1 cellular context compared by ENCODE assay signal in genomic region chr14:76084374-76084773, GRCh38.
TF ChIP-seq lines count a peak whose summit lies in the region.

No MANE protein-coding gene starts in this region.

TF ChIP-seq in HepG2, 621 proteins besides CTCF, POLR2A, EP300 and RAD21 (continued from another document):
- TF ChIP-seq, protein P1, sequence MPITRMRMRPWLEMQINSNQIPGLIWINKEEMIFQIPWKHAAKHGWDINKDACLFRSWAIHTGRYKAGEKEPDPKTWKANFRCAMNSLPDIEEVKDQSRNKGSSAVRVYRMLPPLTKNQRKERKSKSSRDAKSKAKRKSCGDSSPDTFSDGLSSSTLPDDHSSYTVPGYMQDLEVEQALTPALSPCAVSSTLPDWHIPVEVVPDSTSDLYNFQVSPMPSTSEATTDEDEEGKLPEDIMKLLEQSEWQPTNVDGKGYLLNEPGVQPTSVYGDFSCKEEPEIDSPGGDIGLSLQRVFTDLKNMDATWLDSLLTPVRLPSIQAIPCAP (CRISPR knock-in tag; IDR thresholded peaks at IDR 0.05; ENCODE audit: low read depth) = no peak
- TF ChIP-seq MEIS2 (CRISPR knock-in tag; IDR thresholded peaks at IDR 0.05) (no peak), CREB1 (IDR thresholded peaks at IDR 0.05) (no peak), CREB1 (CRISPR knock-in tag; IDR thresholded peaks at IDR 0.05) (no peak), ZNF724P (CRISPR knock-in tag; IDR thresholded peaks at IDR 0.05; ENCODE audit: borderline replicate concordance) (no peak), CEBPB (IDR thresholded peaks at IDR 0.05; ENCODE audit: borderline replicate concordance, low read depth, low read length) (no peak), HOXA3 (CRISPR knock-in tag; IDR thresholded peaks at IDR 0.05) (no peak), U2AF2 (IDR thresholded peaks at IDR 0.05; ENCODE audit: low read depth, low read length) (no peak)
